Comparison of ENCODE assay signal across 31 cellular contexts in genomic region chr14:23626946-23627345, GRCh38. TPM values are rescaled to one million over a fixed set of nuclear protein-coding genes. Genes with fewer than 3 reads are reported as not detected.
"Had no signal": no experiment of that assay in that cellular context is flagged by ENCODE, and none has a peak within 500 bp of the region (broad histone marks: within the 10 kb centered on the region; RNA-seq: fewer than 3 reads in every experiment).

No MANE protein-coding gene starts in this region.

- DNase-seq: colonic mucosa; dermis blood vessel endothelial cell; dorsolateral prefrontal cortex; effector CD4-positive, alpha-beta T cell; effector memory CD4-positive, alpha-beta T cell; erythroblast; esophagus squamous epithelium; foreskin fibroblast; foreskin melanocyte; gastrocnemius medialis; glutamatergic neuron; head of caudate nucleus; heart right ventricle; hippocampal formation; left cardiac atrium; left lung; left ventricle myocardium superior; lower lobe of right lung; mesenchymal stem cell; mucosa of descending colon had no signal

- ATAC-seq: esophagus mucosa, gastrocnemius medialis, heart right ventricle, left cardiac atrium, left lung, left ventricle myocardium superior, lower lobe of right lung, mucosa of descending colon had no signal

- FAIRE-seq: endometrium, islet of Langerhans, keratinocyte had no signal

- H3K36me3 ChIP-seq: colonic mucosa, esophagus squamous epithelium, gastrocnemius medialis, heart right ventricle, left lung had no signal

- H3K27me3 ChIP-seq: colonic mucosa, dorsolateral prefrontal cortex, gastrocnemius medialis, left lung had no signal

- H3K27ac Mint-ChIP-seq: mesothelial cell of epicardium had no signal

- H3K9me3 ChIP-seq: gastrocnemius medialis, lower lobe of right lung had no signal

- H3K4me1 ChIP-seq: colonic mucosa, gastrocnemius medialis had no signal

- H3K4me3 ChIP-seq: colonic mucosa, dorsolateral prefrontal cortex, esophagus squamous epithelium, gastrocnemius medialis, heart right ventricle, left lung, lower lobe of right lung, mucosa of descending colon had no signal

- H3K4me3 Mint-ChIP-seq: mesothelial cell of epicardium had no signal

- H3K27ac ChIP-seq: colonic mucosa, dorsolateral prefrontal cortex, epithelial cell of prostate, esophagus squamous epithelium, gastrocnemius medialis, heart right ventricle, left lung, lower lobe of right lung had no signal

RNA-seq across cellular contexts. Expression of gene DHRS2, which starts 9.2 kb away (rescaled TPM):
- total RNA-seq: chondrocyte, esophagus mucosa, gastrocnemius medialis, glomerular endothelial cell, heart right ventricle, left cardiac atrium, left ventricle myocardium superior, mesenteric fat pad had no signal

RNA-seq across cellular contexts. Expression of gene JPH4, which starts 48.4 kb away (rescaled TPM):
- total RNA-seq: dermis blood vessel endothelial cell, glomerular endothelial cell, lung microvascular endothelial cell, myocyte had no signal
